8 cellular contexts compared by ENCODE assay signal in genomic region chr17:21053056-21053455, GRCh38. TPM values are rescaled to one million over a fixed set of nuclear protein-coding genes. Genes with fewer than 3 reads are reported as not detected.
DNase-seq lines count a peak whose midpoint lies in the region; ATAC-seq lines count a peak whose summit lies in the region.
"Not testable (repeated sequence)": the region's sequence is repeated elsewhere in the genome, so short reads cannot be mapped to it uniquely, and the experiment has no call there.

No MANE protein-coding gene starts in this region.

- not testable (repeated sequence) for H3K27me3 Mint-ChIP-seq in IgD-negative memory B cell, naive B cell

- H3K4me1 Mint-ChIP-seq in IgD-negative memory B cell = peaks cover 21 to 24% (median 24%) of the 10 kb centered on the region in 3 donors
- peaks cover 12 to 24% (median 21%) of the 10 kb centered on the region in 3 donors for H3K4me1 Mint-ChIP-seq in naive B cell

- H3K27ac Mint-ChIP-seq in IgD-negative memory B cell = peak overlapping the region; percentile 48 to 89 (median 87)
- not testable (repeated sequence) for H3K27ac Mint-ChIP-seq in naive B cell

- not testable (repeated sequence) for H3K9me3 Mint-ChIP-seq in IgD-negative memory B cell, naive B cell

- not testable (repeated sequence) for H3K36me3 Mint-ChIP-seq in IgD-negative memory B cell, naive B cell

- peak overlapping the region; percentile 69 to 96 (median 88) for H3K4me3 Mint-ChIP-seq in IgD-negative memory B cell
- H3K4me3 Mint-ChIP-seq in naive B cell = peak overlapping the region in 1 of 8 donors; percentile 23

- not testable (repeated sequence) for DNase-seq in naive B cell

- peak; percentile 80 for ATAC-seq in GM18499 (IDR thresholded peaks at IDR 0.05; ENCODE audit: insufficient read depth, unreplicated experiment)
- peak; percentile 77 for ATAC-seq in GM18907 (IDR thresholded peaks at IDR 0.05; ENCODE audit: unreplicated experiment)
- ATAC-seq in GM19467 (IDR thresholded peaks at IDR 0.05; ENCODE audit: unreplicated experiment) = peak; percentile 55
- ATAC-seq in GM21825 (IDR thresholded peaks at IDR 0.05; ENCODE audit: unreplicated experiment) = peak; percentile 50
- peak; percentile 59 for ATAC-seq in HG02885 (IDR thresholded peaks at IDR 0.05; ENCODE audit: poor library complexity, unreplicated experiment)
- ATAC-seq in HG03196 (IDR thresholded peaks at IDR 0.05; ENCODE audit: unreplicated experiment) = peak; percentile 79
- ATAC-seq in naive B cell (ENCODE audit: low read depth in 2 of 2) = peak; percentile 64 to 89

RNA-seq across cellular contexts. Expression of gene USP22, which starts 10.2 kb away (rescaled TPM):
- 43.2 TPM for polyA plus RNA-seq in IgD-negative memory B cell
- polyA plus RNA-seq in naive B cell (ENCODE audit: low read depth in 6 of 6) = 10 to 100 TPM; 16.5 to 53.5 (median 48.4) TPM
